In genomic region chr4:15238720-15239119, GRCh38 we compare ENCODE assay signal across 8 cellular contexts.
DNase-seq lines count a peak whose midpoint lies in the region; ATAC-seq and TF ChIP-seq lines count a peak whose summit lies in the region.

No MANE protein-coding gene starts in this region.

- no peak overlapping the region for H3K4me3 ChIP-seq in SK-N-SH (ENCODE audit: low read depth in 2 of 2, low read length in 1 of 2)

- peak; percentile 90 for TF ChIP-seq RAD21 in SK-N-SH (IDR thresholded peaks at IDR 0.05; ENCODE audit: low read length)

- no peaks in the 10 kb centered on the region for H3K36me3 Mint-ChIP-seq in naive B cell

- H2AFZ ChIP-seq in SK-N-SH (ENCODE audit: low read depth): no peak overlapping the region

- no peaks in the 10 kb centered on the region for H3K27me3 Mint-ChIP-seq in naive B cell

- peak in 2 of 3 donors; percentile 12 to 20 for DNase-seq in stimulated activated CD4-positive, alpha-beta T cell treated with anti-CD3 and anti-CD28 coated beads, Interleukin-12 subunit alpha, Interleukin-12 subunit beta, amount 100 ng/mL, for 48 hours (ENCODE audit: low read depth in 2 of 3, low spot score in 1 of 3)
- DNase-seq in stimulated activated CD4-positive, alpha-beta T cell treated with anti-CD3 and anti-CD28 coated beads, Interleukin-12 subunit alpha, Interleukin-12 subunit beta, amount 100 ng/mL, for 4 hours: no peak
- DNase-seq in SK-N-SH (peak; percentile 65), erythroblast (lab: John Stamatoyannopoulos, UW) (peak; percentile 1 to 22), naive B cell (peak; percentile 25), NCI-H345 treated with DMSO at 0.1 percent for 48 hours (lab: John Stamatoyannopoulos, UW; ENCODE audit: unreplicated experiment) (no peak), DMS79 (lab: John Stamatoyannopoulos, UW) (no peak)

- H3K4me2 ChIP-seq in SK-N-SH: no peak overlapping the region

- ATAC-seq in HG02870 (IDR thresholded peaks at IDR 0.05; ENCODE audit: unreplicated experiment): peak; percentile 72
- peak in 1 of 2 donors; percentile 50 for ATAC-seq in naive B cell (ENCODE audit: low read depth in 2 of 2)

- CTCF ChIA-PET in SK-N-SH (lab: Yijun Ruan, JAX): interaction anchor here (0.6 to 5.7 kb wide), 10 partner anchors 16 to 1584 kb away, joined by 3 to 61 read pairs (median 4); no protein-coding TSS in a partner anchor

- WGBS in SK-N-SH (ENCODE audit: low lambda C conversion rate): 30% methylated on average over 3 of the region's 3 CpGs

- no peak overlapping the region for H3K4me3 Mint-ChIP-seq in naive B cell

- H3K9me2 ChIP-seq in SK-N-SH: no peaks in the 10 kb centered on the region

- TF ChIP-seq POLR2A in erythroblast (IDR thresholded peaks at IDR 0.05; ENCODE audit: low read length): no peak

- H3K9me3 ChIP-seq in SK-N-SH: no peaks in the 10 kb centered on the region

- POLR2A ChIA-PET in SK-N-SH (lab: Yijun Ruan, JAX): no interaction called here

- H3K27ac Mint-ChIP-seq in naive B cell: peak overlapping the region in 3 of 6 donors; percentile 1 to 57 (median 22)

- H3K79me2 ChIP-seq in SK-N-SH (ENCODE audit: insufficient read depth): no peaks in the 10 kb centered on the region

- H3K27me3 ChIP-seq in SK-N-SH (ENCODE audit: insufficient read depth): no peaks in the 10 kb centered on the region

- H3K36me3 ChIP-seq in SK-N-SH (replicated peaks in 1 of 2; ENCODE audit: control insufficient read depth in 1 of 2, insufficient read depth in 2 of 2, low read length in 1 of 2): no peaks in the 10 kb centered on the region

- H3K27ac ChIP-seq in SK-N-SH (ENCODE audit: low read depth in 2 of 2, low read length in 1 of 2): no peak overlapping the region

- H3F3A ChIP-seq in SK-N-SH (replicated peaks; ENCODE audit: insufficient read depth): peaks cover 10% of the 10 kb centered on the region

- no peaks in the 10 kb centered on the region for H4K20me1 ChIP-seq in SK-N-SH (ENCODE audit: insufficient read depth)

- H3K9ac ChIP-seq in SK-N-SH: no peak overlapping the region

- peak; percentile 67 for TF ChIP-seq CTCF in SK-N-SH (IDR thresholded peaks at IDR 0.05)

- peaks cover 5 to 17% (median 17%) of the 10 kb centered on the region in 3 donors for H3K4me1 Mint-ChIP-seq in naive B cell

- peaks cover 2 to 25% of the 10 kb centered on the region in 2 experiments; a peak in 3 of 4 replicates for H3K4me1 ChIP-seq in SK-N-SH (ENCODE audit: control insufficient read depth in 1 of 2, insufficient read depth in 2 of 2, low read depth in 1 of 2, low read length in 1 of 2)

- H3K9me3 Mint-ChIP-seq in naive B cell: no peaks in the 10 kb centered on the region

- TF ChIP-seq EP300 in SK-N-SH (IDR thresholded peaks at IDR 0.05; ENCODE audit: borderline replicate concordance in 1 of 2, low read depth in 1 of 2, low read length in 1 of 2): no peak

TF ChIP-seq in SK-N-SH, 30 proteins besides CTCF, POLR2A, EP300 and RAD21:
- TF ChIP-seq SMC3 (IDR thresholded peaks at IDR 0.05; ENCODE audit: low read depth, low read length) (peak; percentile 94), TCF12 (IDR thresholded peaks at IDR 0.05) (no peak), MEF2A (IDR thresholded peaks at IDR 0.05; ENCODE audit: borderline replicate concordance, low read depth) (no peak), PBX3 (IDR thresholded peaks at IDR 0.05) (no peak), JUND (IDR thresholded peaks at IDR 0.05) (no peak)

Comparison
In these comparisons a context has a peak if more than half of its experiments do, and no peak if none do; other contexts are left out.
1. DNase-seq: peak in stimulated activated CD4-positive, alpha-beta T cell treated with anti-CD3 and anti-CD28 coated beads, Interleukin-12 subunit alpha, Interleukin-12 subunit beta, amount 100 ng/mL, for 48 hours (2 of 3), SK-N-SH (single experiment), erythroblast (2 of 2) and naive B cell (single experiment); none in stimulated activated CD4-positive, alpha-beta T cell treated with anti-CD3 and anti-CD28 coated beads, Interleukin-12 subunit alpha, Interleukin-12 subunit beta, amount 100 ng/mL, for 4 hours (single experiment), NCI-H345 treated with DMSO at 0.1 percent for 48 hours (single experiment) and DMS79 (single experiment).